In the genomic region with DNA sequence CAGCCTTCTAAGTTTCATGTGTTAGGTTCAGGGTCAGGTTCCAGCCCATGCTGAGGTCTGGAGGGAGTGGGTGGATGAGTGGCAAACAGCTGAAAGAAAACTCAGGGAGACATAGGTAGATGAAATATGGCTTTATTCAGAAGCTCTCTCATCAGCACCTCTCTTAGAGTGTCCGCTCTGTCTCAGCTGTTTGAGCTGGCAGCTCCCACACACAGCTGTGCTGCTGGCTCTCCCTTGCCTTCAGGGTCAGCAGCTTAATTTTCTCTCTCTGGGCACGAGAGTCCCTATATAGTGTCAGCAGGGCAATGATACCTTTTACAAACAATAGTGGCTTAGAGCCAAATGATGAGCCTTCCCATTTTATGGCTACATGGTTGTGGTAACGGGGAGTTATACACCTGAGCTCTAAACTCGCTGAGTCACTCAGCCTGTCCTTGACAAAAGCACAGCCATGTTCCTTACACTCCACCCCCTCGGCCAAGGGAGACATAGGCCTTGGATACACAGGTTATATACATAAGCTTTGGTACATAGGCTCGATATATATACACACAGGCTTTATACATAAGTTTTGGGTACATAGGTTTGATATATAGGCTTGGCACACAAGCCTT, we compare ENCODE assay signal across 27 cellular contexts. TPM values are rescaled to one million over a fixed set of nuclear protein-coding genes. Genes with fewer than 3 reads are reported as not detected.
"Had no signal": no experiment of that assay in that cellular context is flagged by ENCODE, and none has a peak within 500 bp of the region (broad histone marks: within the 10 kb centered on the region; RNA-seq: fewer than 3 reads in every experiment).

No MANE protein-coding gene starts in this region.

- H3K27me3 ChIP-seq: brain microvascular endothelial cell, dorsolateral prefrontal cortex, left lung, right lobe of liver, upper lobe of left lung had no signal

- H3K36me3 ChIP-seq: brain microvascular endothelial cell, left lung, right lobe of liver, thoracic aorta, upper lobe of left lung, WERI-Rb-1 had no signal

- H3K4me2 ChIP-seq: smooth muscle cell had no signal

- H3K4me3 ChIP-seq: dorsolateral prefrontal cortex, left lung, right lobe of liver, smooth muscle cell, thoracic aorta, upper lobe of left lung had no signal

- FAIRE-seq: colon, keratinocyte had no signal

- DNase-seq: activated CD4-positive, alpha-beta T cell treated with anti-CD3 and anti-CD28 coated beads for 1 hour; activated CD8-positive, alpha-beta memory T cell treated with anti-CD3 and anti-CD28 coated beads for 24 hours; activated CD8-positive, alpha-beta memory T cell treated with anti-CD3 and anti-CD28 coated beads, Interleukin-2, amount 50 U/mL, for 48 hours; activated effector memory CD4-positive, alpha-beta T cell treated with Interleukin-2 at 50 U/mL for 16 hours; activated naive CD4-positive, alpha-beta T cell treated with anti-CD3 and anti-CD28 coated beads, Interleukin-2, amount 10 ng/mL, durations not matched to agents 7 days and 5 days; activated naive CD8-positive, alpha-beta T cell treated with anti-CD3 and anti-CD28 coated beads, Interleukin-2, amount 50 U/mL, for 24 hours; activated T-cell treated with anti-CD3 and anti-CD28 coated beads, Interleukin-2, amount 50 U/mL, for 48 hours; aorta; brain microvascular endothelial cell; central memory CD4-positive, alpha-beta T cell; dorsolateral prefrontal cortex; foreskin melanocyte; glutamatergic neuron; hippocampal formation; left lung; right lobe of liver; stimulated activated CD4-positive, alpha-beta T cell treated with anti-CD3 and anti-CD28 coated beads, Interleukin-4, amount 100 ng/mL, for 24 hours; upper lobe of left lung; WERI-Rb-1 had no signal

- H3K9me3 ChIP-seq: right lobe of liver, thoracic aorta, upper lobe of left lung had no signal

- ATAC-seq: activated naive CD8-positive, alpha-beta T cell treated with anti-CD3 and anti-CD28 coated beads, Interleukin-2, amount 50 U/mL, for 24 hours; left lung; right lobe of liver; stimulated activated effector memory CD8-positive, alpha-beta T cell treated with anti-CD3 and anti-CD28 coated beads, Interleukin-12 subunit alpha, Interleukin-12 subunit beta, amount 100 ng/mL, for 72 hours had no signal

- H3K4me1 ChIP-seq: left lung, upper lobe of left lung had no signal

- H3K27ac ChIP-seq: brain microvascular endothelial cell, dorsolateral prefrontal cortex, left lung, right lobe of liver, thoracic aorta, upper lobe of left lung, WERI-Rb-1 had no signal

RNA-seq across cellular contexts. Expression of gene RNF133, which starts 10.4 kb away (rescaled TPM):
- total RNA-seq: epithelial cell of proximal tubule; T-helper 2 cell treated with Interferon-gamma antibody and Interleukin-4, amounts not matched to agents 100 ng/mL and 5 ng/mL, for 36 hours had no signal
- polyA plus RNA-seq: keratinocyte, smooth muscle cell had no signal

RNA-seq across cellular contexts. Expression of gene RNF148, which starts 14.2 kb away (rescaled TPM):
- total RNA-seq: neural crest cell; smooth muscle cell; T-helper 2 cell treated with Interferon-gamma antibody and Interleukin-4, amounts not matched to agents 100 ng/mL and 5 ng/mL, for 36 hours had no signal
- polyA plus RNA-seq: aorta, keratinocyte, smooth muscle cell had no signal
